14 cellular contexts compared by ENCODE assay signal in the genomic region with DNA sequence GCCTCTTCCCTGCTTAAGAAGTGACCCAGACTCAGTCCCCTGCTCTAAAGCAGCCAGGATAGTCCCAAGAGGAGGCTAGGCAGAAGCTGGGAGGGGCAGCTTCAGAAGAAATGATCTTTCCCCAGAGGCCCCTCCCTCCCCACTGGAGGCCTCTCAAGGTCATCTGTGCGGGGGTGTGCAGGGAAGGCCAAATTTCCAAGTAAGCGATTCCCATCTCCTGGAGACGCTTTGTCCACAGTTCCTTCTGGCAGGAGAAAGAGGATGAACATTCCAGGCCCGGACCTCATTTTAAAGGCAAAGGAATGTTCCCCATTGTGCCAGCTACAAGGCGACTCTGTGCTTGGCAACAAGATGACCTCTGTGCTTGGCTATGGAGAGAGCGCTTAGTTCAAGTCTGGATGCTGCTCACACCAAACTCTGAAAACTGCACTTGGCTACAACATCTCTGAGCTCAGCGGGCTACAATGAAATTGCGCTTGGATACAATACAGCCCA. TPM values are rescaled to one million over a fixed set of nuclear protein-coding genes. Genes with fewer than 3 reads are reported as not detected.
DNase-seq lines count a peak whose midpoint lies in the region; ATAC-seq and TF ChIP-seq lines count a peak whose summit lies in the region.
"Had no signal": no experiment of that assay in that cellular context is flagged by ENCODE, and none has a peak within 500 bp of the region (broad histone marks: within the 10 kb centered on the region; RNA-seq: fewer than 3 reads in every experiment).

No MANE protein-coding gene starts in this region.

- no peak overlapping the region for H3K27ac ChIP-seq in neural progenitor cell
- H3K27ac ChIP-seq in uterus = peak overlapping the region; percentile 63 to 68
- no peak overlapping the region for H3K27ac ChIP-seq in PC-9
- H3K27ac ChIP-seq: right lobe of liver had no signal

- no peak overlapping the region for H3K4me3 ChIP-seq in astrocyte of the cerebellum (ENCODE audit: low read depth, low read length)
- H3K4me3 ChIP-seq in fibroblast of villous mesenchyme (ENCODE audit: low read depth, low read length) = no peak overlapping the region
- no peak overlapping the region for H3K4me3 ChIP-seq in neural progenitor cell
- H3K4me3 ChIP-seq in uterus = no peak overlapping the region
- H3K4me3 ChIP-seq in PC-9 = no peak overlapping the region
- H3K4me3 ChIP-seq: right lobe of liver had no signal

- H3K9me3 Mint-ChIP-seq in neural progenitor cell = no peaks in the 10 kb centered on the region
- H3K9me3 Mint-ChIP-seq: activated CD4-positive, alpha-beta memory T cell treated with anti-CD3 and anti-CD28 coated beads, Interleukin-2, amount 10 ng/mL, durations not matched to agents 7 days and 5 days; activated naive CD4-positive, alpha-beta T cell treated with anti-CD3 and anti-CD28 coated beads, Interleukin-2, amount 50 U/mL, for 72 hours had no signal

- POLR2A ChIA-PET in PC-9 (lab: Charles Lee; ENCODE audit: unreplicated experiment) = interaction anchor here (0.7 kb wide), 1 partner anchor 61 kb away, joined by 6 read pairs; no protein-coding TSS in a partner anchor

- H3F3A ChIP-seq in neural progenitor cell (ENCODE audit: low read depth) (peaks cover 9% of the 10 kb centered on the region), PC-9 (ENCODE audit: insufficient read depth, low read depth) (no peaks in the 10 kb centered on the region)

- BruUV-seq in PC-9 (replicated peaks; lab: Mats Ljungman, UMichigan) = no TSS peak

- H3K9me3 ChIP-seq in neural progenitor cell (ENCODE audit: low read depth) = no peaks in the 10 kb centered on the region
- no peaks in the 10 kb centered on the region for H3K9me3 ChIP-seq in uterus
- H3K9me3 ChIP-seq in PC-9 (ENCODE audit: insufficient read depth, low read depth) = no peaks in the 10 kb centered on the region
- H3K9me3 ChIP-seq: right lobe of liver had no signal

- no peaks in the 10 kb centered on the region for H3K36me3 ChIP-seq in neural progenitor cell
- no peaks in the 10 kb centered on the region for H3K36me3 ChIP-seq in uterus
- H3K36me3 ChIP-seq in PC-9 (ENCODE audit: low read depth) = no peaks in the 10 kb centered on the region
- H3K36me3 ChIP-seq: right lobe of liver had no signal

- intact Hi-C loops in uterus (cut with DNase I; ENCODE audit: low total_unique reads) (no loop called here), PC-9 (cut with micrococcal nuclease; ENCODE audit: unreplicated experiment) (no loop called here)

- H3K4me3 Mint-ChIP-seq in neural progenitor cell = peak overlapping the region; percentile 73
- H3K4me3 Mint-ChIP-seq: activated CD4-positive, alpha-beta memory T cell treated with anti-CD3 and anti-CD28 coated beads, Interleukin-2, amount 10 ng/mL, durations not matched to agents 7 days and 5 days had no signal

- H2AFZ ChIP-seq in neural progenitor cell (replicated peaks) = no peak overlapping the region
- no peak overlapping the region for H2AFZ ChIP-seq in PC-9

- TF ChIP-seq POLR2A in uterus (IDR thresholded peaks at IDR 0.05) = no peak

- H4K20me1 ChIP-seq in neural progenitor cell (ENCODE audit: low read depth) (no peaks in the 10 kb centered on the region), PC-9 (ENCODE audit: insufficient read depth) (no peaks in the 10 kb centered on the region)

- H3K4me1 ChIP-seq in neural progenitor cell = peaks cover 11% of the 10 kb centered on the region
- no peaks in the 10 kb centered on the region for H3K4me1 ChIP-seq in uterus
- no peaks in the 10 kb centered on the region for H3K4me1 ChIP-seq in PC-9 (replicated peaks; ENCODE audit: insufficient read depth)
- H3K4me1 ChIP-seq: right lobe of liver had no signal

- no peak overlapping the region for H3K9ac ChIP-seq in neural progenitor cell

- H3K27me3 ChIP-seq in neural progenitor cell (no peaks in the 10 kb centered on the region), uterus (no peaks in the 10 kb centered on the region), PC-9 (ENCODE audit: insufficient read depth, low read depth) (peaks cover 98% of the 10 kb centered on the region)
- H3K27me3 ChIP-seq: right lobe of liver had no signal

- DNase-seq in astrocyte of the cerebellum (ENCODE audit: low read depth) = peak; percentile 47
- DNase-seq in fibroblast of villous mesenchyme (ENCODE audit: low read depth) = peak; percentile 10
- DNase-seq in neural progenitor cell (ENCODE audit: low spot score) = peak; percentile 69
- DNase-seq in uterus = peak; percentile 37 to 78
- no peak for DNase-seq in activated naive CD4-positive, alpha-beta T cell treated with anti-CD3 and anti-CD28 coated beads, Interleukin-2, amount 50 U/mL, for 16 hours
- no peak for DNase-seq in PC-9
- DNase-seq: activated CD4-positive, alpha-beta memory T cell treated with anti-CD3 and anti-CD28 coated beads, Interleukin-2, amount 10 ng/mL, durations not matched to agents 7 days and 5 days; DND-41; NCI-H1105; right lobe of liver had no signal

- ATAC-seq in HG02798 (IDR thresholded peaks at IDR 0.05; ENCODE audit: poor library complexity, unreplicated experiment) = no peak
- ATAC-seq: activated naive CD4-positive, alpha-beta T cell treated with anti-CD3 and anti-CD28 coated beads, Interleukin-2, amount 50 U/mL, for 72 hours; right lobe of liver had no signal

- peak overlapping the region; percentile 96 for H3K27ac Mint-ChIP-seq in neural progenitor cell
- H3K27ac Mint-ChIP-seq: activated CD4-positive, alpha-beta memory T cell treated with anti-CD3 and anti-CD28 coated beads, Interleukin-2, amount 10 ng/mL, durations not matched to agents 7 days and 5 days; activated naive CD4-positive, alpha-beta T cell treated with anti-CD3 and anti-CD28 coated beads, Interleukin-2, amount 50 U/mL, for 72 hours had no signal

- no peaks in the 10 kb centered on the region for H3K36me3 Mint-ChIP-seq in neural progenitor cell
- H3K36me3 Mint-ChIP-seq: activated naive CD4-positive, alpha-beta T cell treated with anti-CD3 and anti-CD28 coated beads, Interleukin-2, amount 50 U/mL, for 72 hours had no signal

- in situ Hi-C loops in astrocyte of the cerebellum (cut with HindIII; ENCODE audit: low sequenced_read_pairs) = no loop called here

- TF ChIP-seq CTCF in astrocyte of the cerebellum (IDR thresholded peaks at IDR 0.05; ENCODE audit: low read depth, low read length, missing control alignments) (no peak), fibroblast of villous mesenchyme (IDR thresholded peaks at IDR 0.05; ENCODE audit: insufficient read depth, low read depth, low read length) (no peak), neural progenitor cell (IDR thresholded peaks at IDR 0.05) (no peak), uterus (IDR thresholded peaks at IDR 0.05) (no peak), PC-9 (conservative IDR thresholded peaks at IDR 0.05) (no peak)

- H3K79me2 ChIP-seq in neural progenitor cell (ENCODE audit: low read depth) (no peaks in the 10 kb centered on the region), PC-9 (ENCODE audit: low read depth) (no peaks in the 10 kb centered on the region)

- H3K4me2 ChIP-seq in neural progenitor cell = peak overlapping the region; percentile 48
- H3K4me2 ChIP-seq in PC-9 = no peak overlapping the region

- CTCF ChIA-PET in PC-9 (lab: Charles Lee) = interaction anchor here (0.6 kb wide), 2 partner anchors 8 to 38 kb away, joined by 3 to 4 read pairs; no protein-coding TSS in a partner anchor

- peaks cover 36% of the 10 kb centered on the region for H3K4me1 Mint-ChIP-seq in neural progenitor cell
- H3K4me1 Mint-ChIP-seq: activated CD4-positive, alpha-beta memory T cell treated with anti-CD3 and anti-CD28 coated beads, Interleukin-2, amount 10 ng/mL, durations not matched to agents 7 days and 5 days had no signal

- H3K27me3 Mint-ChIP-seq in neural progenitor cell (ENCODE audit: insufficient read depth, low read depth) = peaks cover 4% of the 10 kb centered on the region

- H3K9me2 ChIP-seq in PC-9 (ENCODE audit: insufficient read depth) = no peaks in the 10 kb centered on the region

RNA-seq across cellular contexts. Expression of gene COL5A3, which starts 23.5 kb away (rescaled TPM):
- total RNA-seq in fibroblast of villous mesenchyme (5.6 and 10.6 TPM in 2 replicates), neural progenitor cell (ENCODE audit: low replicate concordance) (0.15 TPM in 1 of 2 replicates, not detected in the other), uterus (10 to 100 TPM; 12.6 to 43.3 (median 25.6) TPM), PC-9 (2021) (not detected in 2 replicates)
- total RNA-seq: endothelial cell of umbilical vein had no signal

RNA-seq across cellular contexts. Expression of gene RDH8, which starts 26.4 kb away (rescaled TPM):
- total RNA-seq in fibroblast of villous mesenchyme (not detected in 2 replicates), neural progenitor cell (ENCODE audit: low replicate concordance) (not detected in 2 replicates), uterus (not detected), PC-9 (2021) (not detected in 2 replicates)
- total RNA-seq: activated CD4-positive, alpha-beta memory T cell treated with anti-CD3 and anti-CD28 coated beads, Interleukin-2, amount 10 ng/mL, durations not matched to agents 7 days and 5 days; activated naive CD4-positive, alpha-beta T cell treated with anti-CD3 and anti-CD28 coated beads, Interleukin-2, amount 50 U/mL, for 72 hours; endothelial cell of umbilical vein; kidney epithelial cell; right lobe of liver had no signal

RNA-seq across cellular contexts. Expression of gene OLFM2, which starts 50.5 kb away (rescaled TPM):
- total RNA-seq in fibroblast of villous mesenchyme = 0.43 and 1.3 TPM in 2 replicates
- 11.4 and 26.4 TPM in 2 replicates for total RNA-seq in neural progenitor cell (ENCODE audit: low replicate concordance)
- 100 to 1,000 TPM in 1 of 4 donors, 10 to 100 TPM in 1, 1 to 10 TPM in 1, not detected in 1; 4.6 to 114 (median 24.8) TPM for total RNA-seq in uterus
- 3.4 and 6.2 TPM in 2 replicates for total RNA-seq in PC-9 (2021)

Comparison
In these comparisons a context has a peak if more than half of its experiments do, and no peak if none do; other contexts are left out.
1. DNase-seq: peak in astrocyte of the cerebellum (single experiment), fibroblast of villous mesenchyme (single experiment), neural progenitor cell (single experiment) and uterus (2 of 2); none in activated naive CD4-positive, alpha-beta T cell treated with anti-CD3 and anti-CD28 coated beads, Interleukin-2, amount 50 U/mL, for 16 hours (single experiment) and PC-9 (0 of 2).
2. H3K27ac ChIP-seq: peak in uterus (2 of 2); none in neural progenitor cell (single experiment) and PC-9 (single experiment).